1 cellular context compared by ENCODE assay signal in genomic region chr12:57783466-57783801, GRCh38.
TF ChIP-seq lines count a peak whose summit lies in the region.

No MANE protein-coding gene starts in this region.

TF ChIP-seq in K562, 482 proteins besides CTCF, POLR2A, EP300 and RAD21:
- no peak for TF ChIP-seq TAF7 (tag; IDR thresholded peaks at IDR 0.05)
- TF ChIP-seq ZNF311 (CRISPR knock-in tag; IDR thresholded peaks at IDR 0.05): no peak
- no peak for TF ChIP-seq ZNF699 (CRISPR knock-in tag; IDR thresholded peaks at IDR 0.05; ENCODE audit: insufficient replicate concordance)
- no peak for TF ChIP-seq NFE2L1 (tag; IDR thresholded peaks at IDR 0.05; ENCODE audit: borderline replicate concordance, low read depth)
- no peak for TF ChIP-seq SMARCA5 (IDR thresholded peaks at IDR 0.05)
- TF ChIP-seq FOXK2 (conservative IDR thresholded peaks at IDR 0.05 in 1 of 2, IDR thresholded peaks at IDR 0.05 in 1 of 2; ENCODE audit: low read depth in 2 of 2): no peak
- TF ChIP-seq ZNF436 (CRISPR knock-in tag; IDR thresholded peaks at IDR 0.05): no peak
- TF ChIP-seq CBX1 (IDR thresholded peaks at IDR 0.05; ENCODE audit: low read depth): no peak
- TF ChIP-seq, protein P1, sequence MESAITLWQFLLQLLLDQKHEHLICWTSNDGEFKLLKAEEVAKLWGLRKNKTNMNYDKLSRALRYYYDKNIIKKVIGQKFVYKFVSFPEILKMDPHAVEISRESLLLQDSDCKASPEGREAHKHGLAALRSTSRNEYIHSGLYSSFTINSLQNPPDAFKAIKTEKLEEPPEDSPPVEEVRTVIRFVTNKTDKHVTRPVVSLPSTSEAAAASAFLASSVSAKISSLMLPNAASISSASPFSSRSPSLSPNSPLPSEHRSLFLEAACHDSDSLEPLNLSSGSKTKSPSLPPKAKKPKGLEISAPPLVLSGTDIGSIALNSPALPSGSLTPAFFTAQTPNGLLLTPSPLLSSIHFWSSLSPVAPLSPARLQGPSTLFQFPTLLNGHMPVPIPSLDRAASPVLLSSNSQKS (CRISPR knock-in tag; IDR thresholded peaks at IDR 0.05): no peak
- TF ChIP-seq, protein P2, sequence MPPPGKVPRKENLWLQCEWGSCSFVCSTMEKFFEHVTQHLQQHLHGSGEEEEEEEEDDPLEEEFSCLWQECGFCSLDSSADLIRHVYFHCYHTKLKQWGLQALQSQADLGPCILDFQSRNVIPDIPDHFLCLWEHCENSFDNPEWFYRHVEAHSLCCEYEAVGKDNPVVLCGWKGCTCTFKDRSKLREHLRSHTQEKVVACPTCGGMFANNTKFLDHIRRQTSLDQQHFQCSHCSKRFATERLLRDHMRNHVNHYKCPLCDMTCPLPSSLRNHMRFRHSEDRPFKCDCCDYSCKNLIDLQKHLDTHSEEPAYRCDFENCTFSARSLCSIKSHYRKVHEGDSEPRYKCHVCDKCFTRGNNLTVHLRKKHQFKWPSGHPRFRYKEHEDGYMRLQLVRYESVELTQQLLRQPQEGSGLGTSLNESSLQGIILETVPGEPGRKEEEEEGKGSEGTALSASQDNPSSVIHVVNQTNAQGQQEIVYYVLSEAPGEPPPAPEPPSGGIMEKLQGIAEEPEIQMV (tag; conservative IDR thresholded peaks at IDR 0.05; ENCODE audit: low read depth): no peak
- no peak for TF ChIP-seq SNRNP70 (optimal IDR thresholded peaks at IDR 0.05; ENCODE audit: low read depth, low read length)
- TF ChIP-seq ZNF830 (CRISPR knock-in tag; IDR thresholded peaks at IDR 0.05): no peak
- no peak for TF ChIP-seq EP400 (IDR thresholded peaks at IDR 0.05)
- no peak for TF ChIP-seq ZBTB9 (CRISPR knock-in tag; IDR thresholded peaks at IDR 0.05)
- TF ChIP-seq CHCHD3 (CRISPR knock-in tag; IDR thresholded peaks at IDR 0.05): no peak
- no peak for TF ChIP-seq ESRRA (IDR thresholded peaks at IDR 0.05; ENCODE audit: borderline replicate concordance, low read depth)
- TF ChIP-seq, protein P3, sequence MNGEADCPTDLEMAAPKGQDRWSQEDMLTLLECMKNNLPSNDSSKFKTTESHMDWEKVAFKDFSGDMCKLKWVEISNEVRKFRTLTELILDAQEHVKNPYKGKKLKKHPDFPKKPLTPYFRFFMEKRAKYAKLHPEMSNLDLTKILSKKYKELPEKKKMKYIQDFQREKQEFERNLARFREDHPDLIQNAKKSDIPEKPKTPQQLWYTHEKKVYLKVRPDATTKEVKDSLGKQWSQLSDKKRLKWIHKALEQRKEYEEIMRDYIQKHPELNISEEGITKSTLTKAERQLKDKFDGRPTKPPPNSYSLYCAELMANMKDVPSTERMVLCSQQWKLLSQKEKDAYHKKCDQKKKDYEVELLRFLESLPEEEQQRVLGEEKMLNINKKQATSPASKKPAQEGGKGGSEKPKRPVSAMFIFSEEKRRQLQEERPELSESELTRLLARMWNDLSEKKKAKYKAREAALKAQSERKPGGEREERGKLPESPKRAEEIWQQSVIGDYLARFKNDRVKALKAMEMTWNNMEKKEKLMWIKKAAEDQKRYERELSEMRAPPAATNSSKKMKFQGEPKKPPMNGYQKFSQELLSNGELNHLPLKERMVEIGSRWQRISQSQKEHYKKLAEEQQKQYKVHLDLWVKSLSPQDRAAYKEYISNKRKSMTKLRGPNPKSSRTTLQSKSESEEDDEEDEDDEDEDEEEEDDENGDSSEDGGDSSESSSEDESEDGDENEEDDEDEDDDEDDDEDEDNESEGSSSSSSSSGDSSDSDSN (IDR thresholded peaks at IDR 0.05; ENCODE audit: borderline replicate concordance in 1 of 2, low read depth in 2 of 2, low read length in 2 of 2): no peak
- TF ChIP-seq HOXB6 (CRISPR knock-in tag; IDR thresholded peaks at IDR 0.05; ENCODE audit: borderline replicate concordance): no peak
- TF ChIP-seq, protein P4, sequence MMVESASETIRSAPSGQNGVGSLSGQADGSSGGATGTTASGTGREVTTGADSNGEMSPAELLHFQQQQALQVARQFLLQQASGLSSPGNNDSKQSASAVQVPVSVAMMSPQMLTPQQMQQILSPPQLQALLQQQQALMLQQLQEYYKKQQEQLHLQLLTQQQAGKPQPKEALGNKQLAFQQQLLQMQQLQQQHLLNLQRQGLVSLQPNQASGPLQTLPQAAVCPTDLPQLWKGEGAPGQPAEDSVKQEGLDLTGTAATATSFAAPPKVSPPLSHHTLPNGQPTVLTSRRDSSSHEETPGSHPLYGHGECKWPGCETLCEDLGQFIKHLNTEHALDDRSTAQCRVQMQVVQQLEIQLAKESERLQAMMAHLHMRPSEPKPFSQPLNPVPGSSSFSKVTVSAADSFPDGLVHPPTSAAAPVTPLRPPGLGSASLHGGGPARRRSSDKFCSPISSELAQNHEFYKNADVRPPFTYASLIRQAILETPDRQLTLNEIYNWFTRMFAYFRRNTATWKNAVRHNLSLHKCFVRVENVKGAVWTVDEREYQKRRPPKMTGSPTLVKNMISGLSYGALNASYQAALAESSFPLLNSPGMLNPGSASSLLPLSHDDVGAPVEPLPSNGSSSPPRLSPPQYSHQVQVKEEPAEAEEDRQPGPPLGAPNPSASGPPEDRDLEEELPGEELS (CRISPR knock-in tag; IDR thresholded peaks at IDR 0.05; ENCODE audit: borderline replicate concordance): no peak
- no peak for TF ChIP-seq L3MBTL2 (IDR thresholded peaks at IDR 0.05)
TF ChIP-seq in K562: peak in this region for 0.
